Comparison of ENCODE assay signal across 10 cellular contexts in the genomic region with DNA sequence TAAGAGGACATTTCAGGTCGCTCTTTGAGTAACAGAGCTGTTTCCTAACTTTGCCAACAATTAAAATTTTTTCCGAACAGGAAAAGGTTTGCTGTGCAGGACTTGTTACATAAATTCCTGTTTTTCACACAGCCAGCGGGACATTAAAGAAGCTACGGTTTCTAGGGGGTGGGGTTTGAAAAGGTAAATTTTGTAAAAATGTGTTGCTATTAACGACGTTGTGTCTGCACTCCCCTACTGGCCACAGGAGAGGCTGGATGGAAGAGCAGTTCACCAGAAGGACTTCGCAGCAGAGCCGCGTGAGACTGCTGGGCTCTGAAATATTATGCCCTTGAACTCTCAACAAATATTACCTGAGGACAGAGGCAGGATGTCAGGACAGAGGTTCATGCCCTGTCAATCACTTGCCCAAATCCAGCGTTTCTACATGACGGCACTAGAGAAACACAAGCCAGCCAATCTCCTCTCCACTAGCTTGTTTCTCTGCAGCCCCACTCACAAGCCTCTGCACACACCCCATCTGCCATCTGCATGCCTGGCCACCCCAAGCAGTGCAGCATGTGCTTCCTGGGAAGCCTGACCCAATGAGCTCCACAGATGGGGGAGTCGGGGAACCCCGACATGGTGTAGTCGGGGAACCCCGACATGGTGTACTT.
DNase-seq lines count a peak whose midpoint lies in the region; ATAC-seq and TF ChIP-seq lines count a peak whose summit lies in the region.
"Had no signal": no experiment of that assay in that cellular context is flagged by ENCODE, and none has a peak within 500 bp of the region (broad histone marks: within the 10 kb centered on the region; RNA-seq: fewer than 3 reads in every experiment).

No MANE protein-coding gene starts in this region.

- H3K36me3 ChIP-seq in GM06990 (ENCODE audit: control insufficient read depth, insufficient read depth, low read length), result peaks cover 2% of the 10 kb centered on the region; the same call in 1 of the 2 replicates
- H3K36me3 ChIP-seq: WERI-Rb-1 had no signal

- H3K4me1 Mint-ChIP-seq in neural crest cell, result peaks cover 34% of the 10 kb centered on the region

- DNase-seq in GM06990 (ENCODE audit: extremely low read depth, insufficient read length) (peak; percentile 30), dermis blood vessel endothelial cell (peak; percentile 90), neural crest cell (ENCODE audit: low read depth, low spot score) (no peak), hepatic stellate cell (ENCODE audit: low spot score) (no peak)
- DNase-seq: NCI-H187 treated with DMSO at 0.1 percent for 48 hours, WERI-Rb-1 had no signal

- H3K4me3 Mint-ChIP-seq in neural crest cell, result no peak overlapping the region

- ATAC-seq in HG02678 (IDR thresholded peaks at IDR 0.05; ENCODE audit: unreplicated experiment) (peak; percentile 55), GM18517 (IDR thresholded peaks at IDR 0.05; ENCODE audit: unreplicated experiment) (no peak), GM21529 (IDR thresholded peaks at IDR 0.05; ENCODE audit: unreplicated experiment) (no peak), HG02763 (IDR thresholded peaks at IDR 0.05; ENCODE audit: unreplicated experiment) (no peak)

- no peaks in the 10 kb centered on the region for H3K9me3 Mint-ChIP-seq in neural crest cell

- H3K36me3 Mint-ChIP-seq in neural crest cell (ENCODE audit: low read depth), result peaks cover 3% of the 10 kb centered on the region

- no peak overlapping the region for H3K4me3 ChIP-seq in GM06990 (replicated peaks; ENCODE audit: low read depth, low read length)

- H3K27ac Mint-ChIP-seq in neural crest cell (ENCODE audit: unreplicated experiment), result peak overlapping the region; percentile 44

- TF ChIP-seq CTCF in GM06990 (IDR thresholded peaks at IDR 0.05; ENCODE audit: insufficient read depth, low read length, poor library complexity, severe bottlenecking), result no peak
- TF ChIP-seq CTCF in neural crest cell (conservative IDR thresholded peaks at IDR 0.05), result peak; percentile 39

- no peaks in the 10 kb centered on the region for H3K27me3 Mint-ChIP-seq in neural crest cell (ENCODE audit: low read depth)

- no peaks in the 10 kb centered on the region for H3K27me3 ChIP-seq in GM06990 (replicated peaks; ENCODE audit: control insufficient read depth, insufficient read depth, low read length)

Comparison
In these comparisons a context has a peak if more than half of its experiments do, and no peak if none do; other contexts are left out.
1. DNase-seq: peak in GM06990 (single experiment) and dermis blood vessel endothelial cell (single experiment); none in neural crest cell (single experiment) and hepatic stellate cell (single experiment).